ENCODE assay signal across 19 cellular contexts in the genomic region with DNA sequence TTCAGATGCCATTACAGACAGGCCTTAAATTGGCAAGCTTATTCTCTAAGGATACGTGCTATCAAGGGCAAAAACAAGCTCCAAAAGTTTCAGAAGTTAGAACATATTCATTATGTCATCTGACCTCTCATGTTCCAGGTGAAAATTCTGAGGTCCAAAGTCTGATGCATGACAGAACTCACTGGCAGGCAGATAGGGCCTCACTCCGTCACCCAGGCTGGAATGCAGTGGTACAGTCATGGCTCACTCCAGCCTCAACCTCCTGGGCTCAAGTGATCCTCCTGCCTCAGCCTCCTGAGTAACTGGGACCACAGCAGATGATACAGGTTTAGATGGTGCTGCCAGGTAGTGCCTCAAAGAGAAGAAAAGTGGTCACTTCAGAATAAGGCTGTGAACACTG.
"Had no signal": no experiment of that assay in that cellular context is flagged by ENCODE, and none has a peak within 500 bp of the region (broad histone marks: within the 10 kb centered on the region; RNA-seq: fewer than 3 reads in every experiment).

No MANE protein-coding gene starts in this region.

- H3K27me3 ChIP-seq: brain microvascular endothelial cell, esophagus muscularis mucosa, right atrium auricular region, tibial artery, vagina had no signal

- H3K4me3 ChIP-seq: esophagus muscularis mucosa, left ventricle myocardium inferior, right atrium auricular region, skin epidermis, tibial artery, vagina had no signal

- H3K27ac Mint-ChIP-seq: progenitor cell of endocrine pancreas had no signal

- H3K9me3 Mint-ChIP-seq: nephron had no signal

- H3K4me1 ChIP-seq: right atrium auricular region, tibial artery had no signal

- H3K9me3 ChIP-seq: esophagus muscularis mucosa, left ventricle myocardium inferior, right atrium auricular region, tibial artery, vagina had no signal

- H3K27me3 Mint-ChIP-seq: progenitor cell of endocrine pancreas had no signal

- ATAC-seq: activated CD4-positive, CD25-positive, alpha-beta regulatory T cell treated with anti-CD3 and anti-CD28 coated beads, Interleukin-2, amount 50 U/mL, for 24 hours had no signal

- DNase-seq: activated CD4-positive, alpha-beta T cell treated with anti-CD3 and anti-CD28 coated beads, Interleukin-2, amount 50 U/mL, for 4 hours; activated gamma-delta T cell; anterior cingulate cortex; brain microvascular endothelial cell; cortex of kidney; effector CD4-positive, alpha-beta T cell; islet precursor cell; left ventricle myocardium inferior; mesendoderm; occipital lobe; T-helper 9 cell; tibial artery had no signal

- H3K4me3 Mint-ChIP-seq: nephron had no signal

- H3K27ac ChIP-seq: brain microvascular endothelial cell, esophagus muscularis mucosa, left ventricle myocardium inferior, right atrium auricular region, skin epidermis, tibial artery, vagina had no signal
